ENCODE assay signal across 22 cellular contexts in genomic region chr14:100051543-100051942, GRCh38. TPM values are rescaled to one million over a fixed set of nuclear protein-coding genes. Genes with fewer than 3 reads are reported as not detected.
A peak's percentile ranks its signal among the peaks of the same experiment; 100 is the strongest.
DNase-seq lines count a peak whose midpoint lies in the region; TF ChIP-seq lines count a peak whose summit lies in the region.
"Had no signal": no experiment of that assay in that cellular context is flagged by ENCODE, and none has a peak within 500 bp of the region (broad histone marks: within the 10 kb centered on the region; RNA-seq: fewer than 3 reads in every experiment).

No MANE protein-coding gene starts in this region.

- H3K9me3 Mint-ChIP-seq in glutamatergic neuron (ENCODE audit: unreplicated experiment), result peaks cover 3% of the 10 kb centered on the region
- H3K9me3 Mint-ChIP-seq in type B pancreatic cell, result peaks cover 6% of the 10 kb centered on the region
- H3K9me3 Mint-ChIP-seq: CD8-positive, alpha-beta memory T cell had no signal

- CTCF ChIA-PET in OCI-LY7 (lab: Charles Lee; ENCODE audit: unreplicated experiment), result no interaction called here

- no peaks in the 10 kb centered on the region for H3K36me3 Mint-ChIP-seq in glutamatergic neuron (ENCODE audit: unreplicated experiment)
- peaks cover 9% of the 10 kb centered on the region for H3K36me3 Mint-ChIP-seq in type B pancreatic cell
- H3K36me3 Mint-ChIP-seq: CD14-positive monocyte; CD8-positive, alpha-beta memory T cell had no signal

- intact Hi-C loops in OCI-LY7 (cut with micrococcal nuclease; ENCODE audit: unreplicated experiment), result no loop called here

- H3K4me1 Mint-ChIP-seq in glutamatergic neuron (ENCODE audit: low read depth, unreplicated experiment) (peaks cover 10% of the 10 kb centered on the region), type B pancreatic cell (ENCODE audit: unreplicated experiment) (peaks cover 17% of the 10 kb centered on the region)

- no peak overlapping the region for H3K4me3 Mint-ChIP-seq in glutamatergic neuron (ENCODE audit: unreplicated experiment)
- H3K4me3 Mint-ChIP-seq in type B pancreatic cell, result no peak overlapping the region
- H3K4me3 Mint-ChIP-seq: CD14-positive monocyte; CD8-positive, alpha-beta memory T cell had no signal

- H3K36me3 ChIP-seq in OCI-LY7 (ENCODE audit: insufficient read depth, low read length), result no peaks in the 10 kb centered on the region
- H3K36me3 ChIP-seq: BE2C, SJSA1 had no signal

- POLR2A ChIA-PET in OCI-LY7 (lab: Charles Lee), result interaction anchor here (1.8 kb wide), 1 partner anchor 14 kb away, joined by 5 read pairs; no protein-coding TSS in a partner anchor

- no peak overlapping the region for H3K4me3 ChIP-seq in OCI-LY7 (ENCODE audit: low read depth, low read length, poor library complexity, severe bottlenecking)
- H3K4me3 ChIP-seq: K562, SJSA1 had no signal

- no peaks in the 10 kb centered on the region for H3K9me3 ChIP-seq in OCI-LY7 (ENCODE audit: low read length)
- H3K9me3 ChIP-seq: BE2C, SJSA1 had no signal

- no peak for TF ChIP-seq CTCF in glutamatergic neuron (IDR thresholded peaks at IDR 0.05; ENCODE audit: partially characterized antibody, unreplicated experiment)
- TF ChIP-seq CTCF in type B pancreatic cell (conservative IDR thresholded peaks at IDR 0.05), result no peak
- TF ChIP-seq CTCF in OCI-LY7 (conservative IDR thresholded peaks at IDR 0.05; ENCODE audit: low read length), result no peak

- H3K79me2 ChIP-seq in OCI-LY7 (ENCODE audit: insufficient read depth, low read depth, low read length), result no peaks in the 10 kb centered on the region

- no peaks in the 10 kb centered on the region for H4K20me1 ChIP-seq in OCI-LY7 (ENCODE audit: insufficient read depth, low read length)

- peak overlapping the region; percentile 8 for H3K27ac Mint-ChIP-seq in glutamatergic neuron (ENCODE audit: unreplicated experiment)
- H3K27ac Mint-ChIP-seq in type B pancreatic cell, result peak overlapping the region; percentile 22
- H3K27ac Mint-ChIP-seq: CD14-positive monocyte had no signal

- no peaks in the 10 kb centered on the region for H3K4me1 ChIP-seq in OCI-LY7 (ENCODE audit: insufficient read depth, low read length, poor library complexity, severe bottlenecking)

- H3K4me2 ChIP-seq in OCI-LY7 (ENCODE audit: low read length), result no peak overlapping the region

- H3K27me3 Mint-ChIP-seq in glutamatergic neuron (ENCODE audit: unreplicated experiment) (peaks cover 5% of the 10 kb centered on the region), type B pancreatic cell (no peaks in the 10 kb centered on the region)
- H3K27me3 Mint-ChIP-seq: CD8-positive, alpha-beta memory T cell had no signal

- BruUV-seq in OCI-LY7 (replicated peaks; lab: Mats Ljungman, UMichigan), result no TSS peak

- no peak overlapping the region for H3K27ac ChIP-seq in OCI-LY7 (ENCODE audit: low read depth, low read length, poor library complexity, severe bottlenecking)
- H3K27ac ChIP-seq: SJSA1 had no signal

- no peaks in the 10 kb centered on the region for H3K9me2 ChIP-seq in OCI-LY7 (ENCODE audit: insufficient read depth, low read length)

- DNase-seq in NCI-H748 (lab: John Stamatoyannopoulos, UW; ENCODE audit: unreplicated experiment), result peak; percentile 42
- no peak for DNase-seq in NCI-H748 treated with DMSO at 0.1 percent for 48 hours (lab: John Stamatoyannopoulos, UW)
- DNase-seq in NCI-H2081 (lab: John Stamatoyannopoulos, UW), result peak; percentile 57 to 90
- no peak for DNase-seq in glutamatergic neuron
- no peak for DNase-seq in type B pancreatic cell (ENCODE audit: extremely low spot score, unreplicated experiment)
- DNase-seq in OCI-LY7 (ENCODE audit: low spot score), result no peak
- no peak for DNase-seq in NCI-H146 (lab: John Stamatoyannopoulos, UW)
- DNase-seq: 8988T; ACHN; BE2C; CD8-positive, alpha-beta memory T cell; DMS153; Kasumi-1; NCI-H1092 treated with DMSO at 0.1 percent for 48 hours; NCI-H1436; NCI-H226; NCI-H510A; Right ventricle myocardium superior; RPMI8226 had no signal

- no peak overlapping the region for H2AFZ ChIP-seq in OCI-LY7 (ENCODE audit: low read length)

RNA-seq across cellular contexts. Expression of gene EVL, which starts 13.7 kb away (rescaled TPM):
- total RNA-seq in glutamatergic neuron (ENCODE audit: unreplicated experiment) (381 TPM), type B pancreatic cell (ENCODE audit: low replicate concordance) (66.3 and 159 TPM in 2 replicates), OCI-LY7 (2022) (298 and 324 TPM in 2 replicates)
- total RNA-seq in OCI-LY7 (2014; rRNA removed; shearing (Covaris generic)), result 154 and 206 TPM in 2 replicates

Comparison
In these comparisons a context has a peak if more than half of its experiments do, and no peak if none do; other contexts are left out.
1. DNase-seq: peak in NCI-H748 (single experiment) and NCI-H2081 (2 of 2); none in NCI-H748 treated with DMSO at 0.1 percent for 48 hours (single experiment), glutamatergic neuron (single experiment), type B pancreatic cell (single experiment), OCI-LY7 (single experiment) and NCI-H146 (single experiment).